In the genomic region with DNA sequence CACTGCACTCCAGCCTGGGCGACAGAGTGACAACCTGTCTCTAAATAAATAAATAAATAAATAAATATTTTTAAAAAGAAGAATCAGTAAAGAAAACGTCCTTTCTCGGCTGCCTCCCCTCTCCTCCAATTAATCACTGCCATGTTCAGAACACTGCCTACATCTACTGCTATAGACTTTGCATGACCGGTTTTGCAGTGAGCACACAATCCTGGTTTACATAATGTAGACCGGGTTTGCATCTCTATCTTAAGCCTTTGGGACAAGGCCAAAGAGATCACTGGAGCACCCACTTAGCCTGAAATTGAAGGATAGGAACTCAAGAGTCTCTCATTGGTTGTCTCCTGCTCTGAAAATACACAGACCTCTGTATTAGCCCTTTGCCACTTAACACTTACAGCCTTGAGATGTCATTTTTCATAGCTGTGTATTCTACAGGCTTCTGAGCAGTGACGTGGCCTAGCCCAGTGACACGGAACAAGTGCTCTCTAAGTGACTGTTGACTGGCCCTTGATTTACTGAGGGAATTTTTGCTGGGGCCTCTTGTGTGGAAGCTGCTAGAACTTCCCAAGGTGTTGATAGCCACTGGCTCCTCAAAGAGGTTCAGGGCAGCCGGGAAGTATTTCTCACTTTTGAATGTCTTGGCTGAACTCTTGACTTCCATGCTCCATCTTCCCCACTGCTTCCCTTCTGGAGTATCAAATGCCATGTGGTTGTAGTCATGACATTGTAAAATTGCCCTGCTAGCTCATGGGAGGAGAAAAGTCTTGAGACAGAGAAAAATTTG, we compare ENCODE assay signal across 1 cellular context.
TF ChIP-seq lines count a peak whose summit lies in the region.

No MANE protein-coding gene starts in this region.

TF ChIP-seq in IMR-90, 13 proteins besides CTCF, POLR2A, EP300 and RAD21:
- TF ChIP-seq, protein P1, sequence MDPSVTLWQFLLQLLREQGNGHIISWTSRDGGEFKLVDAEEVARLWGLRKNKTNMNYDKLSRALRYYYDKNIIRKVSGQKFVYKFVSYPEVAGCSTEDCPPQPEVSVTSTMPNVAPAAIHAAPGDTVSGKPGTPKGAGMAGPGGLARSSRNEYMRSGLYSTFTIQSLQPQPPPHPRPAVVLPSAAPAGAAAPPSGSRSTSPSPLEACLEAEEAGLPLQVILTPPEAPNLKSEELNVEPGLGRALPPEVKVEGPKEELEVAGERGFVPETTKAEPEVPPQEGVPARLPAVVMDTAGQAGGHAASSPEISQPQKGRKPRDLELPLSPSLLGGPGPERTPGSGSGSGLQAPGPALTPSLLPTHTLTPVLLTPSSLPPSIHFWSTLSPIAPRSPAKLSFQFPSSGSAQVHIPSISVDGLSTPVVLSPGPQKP (IDR thresholded peaks at IDR 0.05; ENCODE audit: borderline replicate concordance, low read depth, low read length): no peak
- no peak for TF ChIP-seq FOS (IDR thresholded peaks at IDR 0.05; ENCODE audit: low read depth, low read length)
